1 cellular context compared by ENCODE assay signal in genomic region chr22:39661501-39661841, GRCh38.
TF ChIP-seq lines count a peak whose summit lies in the region.

No MANE protein-coding gene starts in this region.

TF ChIP-seq in H1, 55 proteins besides CTCF, POLR2A, EP300 and RAD21:
- TF ChIP-seq ATF3 (IDR thresholded peaks at IDR 0.05; ENCODE audit: insufficient read depth, low read depth, low read length) (no peak), HDAC2 (IDR thresholded peaks at IDR 0.05; ENCODE audit: borderline replicate concordance in 1 of 2, low read depth in 2 of 2, low read length in 2 of 2) (peak in 1 of 2 experiments; percentile 54; a peak in 1 of 4 replicates), KDM1A (IDR thresholded peaks at IDR 0.05; ENCODE audit: borderline replicate concordance, low read length) (peak; percentile 87), SIX5 (IDR thresholded peaks at IDR 0.05; ENCODE audit: low read depth, low read length) (no peak), CREB1 (IDR thresholded peaks at IDR 0.05) (no peak), RNF2 (IDR thresholded peaks at IDR 0.05; ENCODE audit: borderline replicate concordance, low read depth, low read length, missing control alignments, poor library complexity, severe bottlenecking) (no peak), SRF (IDR thresholded peaks at IDR 0.05; ENCODE audit: low read depth, low read length) (no peak), BACH1 (IDR thresholded peaks at IDR 0.05; ENCODE audit: low read length) (no peak)
